In the genomic region with DNA sequence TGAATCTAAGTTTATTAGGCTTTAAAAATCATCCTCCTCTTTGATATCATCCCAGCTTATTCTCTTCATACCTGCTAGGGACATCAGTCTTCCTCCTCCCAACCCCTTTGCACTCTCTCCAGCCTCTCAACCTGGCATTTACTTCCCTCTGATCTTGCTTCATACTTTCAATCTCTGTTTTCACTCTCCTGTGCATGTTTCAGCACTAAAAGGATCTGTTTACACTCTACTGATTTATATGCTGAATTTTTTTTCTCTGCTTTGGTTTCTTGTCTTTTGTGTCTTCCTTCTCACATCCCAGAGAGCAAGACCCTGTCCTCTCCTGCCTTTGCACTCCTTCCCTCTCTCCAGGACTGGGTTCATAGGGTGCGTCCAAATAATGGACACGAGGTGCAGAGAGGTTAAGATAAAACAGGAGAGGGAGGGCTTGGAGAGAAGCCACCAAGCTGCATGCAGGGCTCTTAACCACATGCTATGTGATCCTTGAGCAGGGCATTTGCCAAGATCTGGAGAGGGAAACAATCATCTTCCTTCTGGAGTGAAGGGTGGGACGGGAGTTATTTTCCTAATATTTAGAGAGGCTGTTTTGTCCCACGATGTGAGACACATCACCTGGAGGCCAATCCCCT, we compare ENCODE assay signal across 18 cellular contexts. TPM values are rescaled to one million over a fixed set of nuclear protein-coding genes. Genes with fewer than 3 reads are reported as not detected.
DNase-seq lines count a peak whose midpoint lies in the region; TF ChIP-seq lines count a peak whose summit lies in the region.
"Had no signal": no experiment of that assay in that cellular context is flagged by ENCODE, and none has a peak within 500 bp of the region (broad histone marks: within the 10 kb centered on the region; RNA-seq: fewer than 3 reads in every experiment).

No MANE protein-coding gene starts in this region.

- H3K27me3 Mint-ChIP-seq in activated T-helper 1 cell treated with anti-CD3 and anti-CD28 coated beads, Interleukin-12 subunit alpha, Interleukin-12 subunit beta, Interleukin-2, Interleukin-4 antibody, amounts not matched to agents 30 ng/mL and 10 ng/mL and 1 ng/mL, durations not matched to agents 14 hours and 24 hours and 36 hours (ENCODE audit: insufficient read depth), result peaks cover 21% of the 10 kb centered on the region

- no peaks in the 10 kb centered on the region for H3K36me3 ChIP-seq in neural cell (ENCODE audit: insufficient read depth, low read length)
- H3K36me3 ChIP-seq: colonic mucosa, gastroesophageal sphincter, prostate gland had no signal

- TF ChIP-seq CTCF in neural cell (IDR thresholded peaks at IDR 0.05; ENCODE audit: poor library complexity, severe bottlenecking), result no peak

- no peak overlapping the region for H2AFZ ChIP-seq in neural cell (ENCODE audit: low read depth, low read length)

- H3K36me3 Mint-ChIP-seq in activated T-helper 1 cell treated with anti-CD3 and anti-CD28 coated beads, Interleukin-12 subunit alpha, Interleukin-12 subunit beta, Interleukin-2, Interleukin-4 antibody, amounts not matched to agents 30 ng/mL and 10 ng/mL and 1 ng/mL, durations not matched to agents 14 hours and 24 hours and 36 hours (ENCODE audit: low read depth), result no peaks in the 10 kb centered on the region

- H3K27me3 ChIP-seq in neural cell (ENCODE audit: insufficient read depth, low read depth, low read length), result peaks cover 22% of the 10 kb centered on the region

- H3F3A ChIP-seq in neural cell (ENCODE audit: insufficient read depth, low read length, poor library complexity, severe bottlenecking), result peaks cover 6% of the 10 kb centered on the region

- H3K9me3 ChIP-seq in neural cell (ENCODE audit: low read length), result no peaks in the 10 kb centered on the region
- H3K9me3 ChIP-seq: colonic mucosa, gastroesophageal sphincter, prostate gland had no signal

- H3K4me3 Mint-ChIP-seq in activated T-helper 1 cell treated with anti-CD3 and anti-CD28 coated beads, Interleukin-12 subunit alpha, Interleukin-12 subunit beta, Interleukin-2, Interleukin-4 antibody, amounts not matched to agents 30 ng/mL and 10 ng/mL and 1 ng/mL, durations not matched to agents 14 hours and 24 hours and 36 hours, result no peak overlapping the region
- H3K4me3 Mint-ChIP-seq: stimulated activated naive CD8-positive, alpha-beta T cell treated with anti-CD3 and anti-CD28 coated beads, Interleukin-15, Interleukin-2, amounts not matched to agents 100 ng/mL and 50 ng/mL, for 24 hours had no signal

- no peak overlapping the region for H3K4me3 ChIP-seq in neural cell (ENCODE audit: low read length)
- H3K4me3 ChIP-seq: colonic mucosa, gastroesophageal sphincter, prostate gland had no signal

- peaks cover 16% of the 10 kb centered on the region for H3K4me1 Mint-ChIP-seq in activated T-helper 1 cell treated with anti-CD3 and anti-CD28 coated beads, Interleukin-12 subunit alpha, Interleukin-12 subunit beta, Interleukin-2, Interleukin-4 antibody, amounts not matched to agents 30 ng/mL and 10 ng/mL and 1 ng/mL, durations not matched to agents 14 hours and 24 hours and 36 hours (ENCODE audit: low read depth)

- TF ChIP-seq EP300 in neural cell (conservative IDR thresholded peaks at IDR 0.05; ENCODE audit: poor library complexity, severe bottlenecking), result no peak

- no peaks in the 10 kb centered on the region for H4K20me1 ChIP-seq in neural cell (ENCODE audit: insufficient read depth)

- peak; percentile 45 for DNase-seq in Daoy (ENCODE audit: low read depth)
- DNase-seq in NAMALWA (ENCODE audit: low spot score), result peak; percentile 55
- peak; percentile 83 for DNase-seq in cerebellar cortex (ENCODE audit: low spot score)
- DNase-seq in occipital lobe (lab: John Stamatoyannopoulos, UW), result no peak
- no peak for DNase-seq in activated T-helper 1 cell treated with anti-CD3 and anti-CD28 coated beads, Interleukin-12 subunit alpha, Interleukin-12 subunit beta, Interleukin-2, Interleukin-4 antibody, amounts not matched to agents 30 ng/mL and 10 ng/mL and 1 ng/mL, durations not matched to agents 14 hours and 24 hours and 36 hours (ENCODE audit: low spot score)
- no peak for DNase-seq in superior temporal gyrus (ENCODE audit: extremely low spot score)
- no peak for DNase-seq in NCI-H226
- DNase-seq: activated CD4-positive, alpha-beta T cell treated with anti-CD3 and anti-CD28 coated beads for 4 hours; activated effector memory CD4-positive, alpha-beta T cell treated with anti-CD3 and anti-CD28 coated beads, Interleukin-2, amount 50 U/mL, for 16 hours; Calu3; colonic mucosa; KG1; stimulated activated CD4-positive, alpha-beta T cell treated with anti-CD3 and anti-CD28 coated beads, Interleukin-4, amount 100 ng/mL, for 1 hour had no signal

- intact Hi-C loops in activated T-helper 1 cell treated with anti-CD3 and anti-CD28 coated beads, Interleukin-12 subunit alpha, Interleukin-12 subunit beta, Interleukin-2, Interleukin-4 antibody, amounts not matched to agents 30 ng/mL and 10 ng/mL and 1 ng/mL, durations not matched to agents 14 hours and 24 hours and 36 hours (cut with micrococcal nuclease), result loop anchor here (10.0 kb wide), 1 partner anchor 750 kb away; the partner anchor contains the start of gene EIF4B

- no peak overlapping the region for H3K27ac Mint-ChIP-seq in activated T-helper 1 cell treated with anti-CD3 and anti-CD28 coated beads, Interleukin-12 subunit alpha, Interleukin-12 subunit beta, Interleukin-2, Interleukin-4 antibody, amounts not matched to agents 30 ng/mL and 10 ng/mL and 1 ng/mL, durations not matched to agents 14 hours and 24 hours and 36 hours
- H3K27ac Mint-ChIP-seq: stimulated activated naive CD8-positive, alpha-beta T cell treated with anti-CD3 and anti-CD28 coated beads, Interleukin-15, Interleukin-2, amounts not matched to agents 100 ng/mL and 50 ng/mL, for 24 hours had no signal

- no peaks in the 10 kb centered on the region for H3K9me2 ChIP-seq in neural cell (ENCODE audit: insufficient read depth, low read length)

- H3K9me3 Mint-ChIP-seq in activated T-helper 1 cell treated with anti-CD3 and anti-CD28 coated beads, Interleukin-12 subunit alpha, Interleukin-12 subunit beta, Interleukin-2, Interleukin-4 antibody, amounts not matched to agents 30 ng/mL and 10 ng/mL and 1 ng/mL, durations not matched to agents 14 hours and 24 hours and 36 hours, result no peaks in the 10 kb centered on the region
- H3K9me3 Mint-ChIP-seq: stimulated activated naive CD8-positive, alpha-beta T cell treated with anti-CD3 and anti-CD28 coated beads, Interleukin-15, Interleukin-2, amounts not matched to agents 100 ng/mL and 50 ng/mL, for 24 hours had no signal

- TF ChIP-seq RAD21 in neural cell (conservative IDR thresholded peaks at IDR 0.05), result no peak

- H3K27ac ChIP-seq in neural cell (ENCODE audit: low read length), result peak overlapping the region; percentile 2
- H3K27ac ChIP-seq: colonic mucosa, gastroesophageal sphincter, prostate gland had no signal

- no peak overlapping the region for H3K9ac ChIP-seq in neural cell (ENCODE audit: low read length)

- H3K4me2 ChIP-seq in neural cell (ENCODE audit: low read length), result no peak overlapping the region

- no peaks in the 10 kb centered on the region for H3K79me2 ChIP-seq in neural cell (replicated peaks; ENCODE audit: insufficient read depth, low read length)

TF ChIP-seq in neural cell, 6 proteins besides CTCF, POLR2A, EP300 and RAD21:
- TF ChIP-seq MXI1 (conservative IDR thresholded peaks at IDR 0.05; ENCODE audit: poor library complexity, severe bottlenecking) (no peak), TAF1 (IDR thresholded peaks at IDR 0.05; ENCODE audit: low read depth) (no peak), EZH2 (IDR thresholded peaks at IDR 0.05; ENCODE audit: borderline replicate concordance, insufficient read depth, low read length, poor library complexity, severe bottlenecking) (no peak), SMC3 (conservative IDR thresholded peaks at IDR 0.05; ENCODE audit: poor library complexity) (no peak), REST (IDR thresholded peaks at IDR 0.05; ENCODE audit: borderline replicate concordance) (no peak), POLR2AphosphoS5 (IDR thresholded peaks at IDR 0.05) (no peak)
TF ChIP-seq in neural cell: peak in this region for 0.

RNA-seq across cellular contexts. Expression of gene CISTR, which starts 3.0 kb away (rescaled TPM):
- not detected in 2 replicates for total RNA-seq in Daoy (2014; rRNA removed; shearing (Covaris generic))
- polyA plus RNA-seq in neural cell, result not detected in 2 replicates
- polyA minus RNA-seq in neural cell, result not detected in 2 replicates
- total RNA-seq in occipital lobe, result not detected
- total RNA-seq in activated T-helper 1 cell treated with anti-CD3 and anti-CD28 coated beads, Interleukin-12 subunit alpha, Interleukin-12 subunit beta, Interleukin-2, Interleukin-4 antibody, amounts not matched to agents 30 ng/mL and 10 ng/mL and 1 ng/mL, durations not matched to agents 14 hours and 24 hours and 36 hours, result not detected in 2 replicates
- total RNA-seq: Calu3, colonic mucosa, lung microvascular endothelial cell, prostate gland had no signal

RNA-seq across cellular contexts. Expression of gene CALCOCO1, which starts 27.5 kb away (rescaled TPM):
- total RNA-seq in Daoy (2014; rRNA removed; shearing (Covaris generic)), result 15.1 and 21.4 TPM in 2 replicates
- 169 and 187 TPM in 2 replicates for polyA plus RNA-seq in neural cell
- polyA minus RNA-seq in neural cell, result 134 and 165 TPM in 2 replicates
- 69.7 TPM for total RNA-seq in occipital lobe
- 17.4 and 19.2 TPM in 2 replicates for total RNA-seq in activated T-helper 1 cell treated with anti-CD3 and anti-CD28 coated beads, Interleukin-12 subunit alpha, Interleukin-12 subunit beta, Interleukin-2, Interleukin-4 antibody, amounts not matched to agents 30 ng/mL and 10 ng/mL and 1 ng/mL, durations not matched to agents 14 hours and 24 hours and 36 hours

Comparison
In these comparisons a context has a peak if more than half of its experiments do, and no peak if none do; other contexts are left out.
1. DNase-seq: peak in Daoy (single experiment), NAMALWA (single experiment) and cerebellar cortex (single experiment); none in occipital lobe (single experiment), activated T-helper 1 cell treated with anti-CD3 and anti-CD28 coated beads, Interleukin-12 subunit alpha, Interleukin-12 subunit beta, Interleukin-2, Interleukin-4 antibody, amounts not matched to agents 30 ng/mL and 10 ng/mL and 1 ng/mL, durations not matched to agents 14 hours and 24 hours and 36 hours (single experiment), superior temporal gyrus (single experiment) and NCI-H226 (single experiment).